Comparison of ENCODE assay signal across 25 cellular contexts in the genomic region with DNA sequence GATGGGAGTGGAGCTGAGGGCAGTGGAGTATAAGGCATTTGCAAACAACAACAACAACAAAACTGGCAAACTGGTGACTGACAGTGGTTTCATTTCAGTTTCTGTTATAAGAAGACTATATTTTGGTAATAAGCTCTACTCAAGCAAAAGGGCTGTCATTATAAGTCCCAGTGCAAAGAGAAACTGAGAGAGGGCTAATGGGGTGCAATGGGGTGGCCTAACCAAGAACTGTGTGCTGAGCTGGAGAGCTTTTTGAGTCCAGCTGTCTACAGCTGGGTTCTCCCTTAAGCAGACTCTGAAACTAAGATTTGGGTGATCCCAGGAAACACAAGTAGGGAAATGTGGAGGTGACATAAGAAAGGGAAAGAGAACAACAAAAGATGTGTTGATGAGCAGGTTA.
"Had no signal": no experiment of that assay in that cellular context is flagged by ENCODE, and none has a peak within 500 bp of the region (broad histone marks: within the 10 kb centered on the region; RNA-seq: fewer than 3 reads in every experiment).

No MANE protein-coding gene starts in this region.

- H3K9me3 Mint-ChIP-seq: T-cell; T-helper 1 cell treated with Interleukin-12 subunit alpha and Interleukin-12 subunit beta and Interleukin-4 antibody, amounts not matched to agents 30 μg/mL and 1 μg/mL, for 36 hours had no signal

- H3K27ac Mint-ChIP-seq: T-cell; T-helper 1 cell treated with Interleukin-12 subunit alpha and Interleukin-12 subunit beta and Interleukin-4 antibody, amounts not matched to agents 30 μg/mL and 1 μg/mL, for 36 hours had no signal

- H3K4me1 Mint-ChIP-seq: T-cell had no signal

- ATAC-seq: Panc1, PC-3, T-cell had no signal

- H3K9me2 ChIP-seq: SK-N-SH had no signal

- H3K4me2 ChIP-seq: SK-N-SH had no signal

- H3K27me3 Mint-ChIP-seq: T-cell had no signal

- H3K9ac ChIP-seq: SK-N-SH had no signal

- H3K9me3 ChIP-seq: SK-N-SH had no signal

- DNase-seq: Kasumi-1; KBM-7; MV-4-11; NCI-H1048; NCI-H1105; NCI-H1417; NCI-H1436 treated with DMSO at 0.1 percent for 48 hours; NCI-H1694; NCI-H187 treated with DMSO at 0.1 percent for 48 hours; NCI-H2029 treated with DMSO at 0.1 percent for 48 hours; NCI-H2171 treated with DMSO at 0.1 percent for 48 hours; NCI-H345; NCI-H446 treated with DMSO at 0.1 percent for 48 hours; NCI-H510A treated with DMSO at 0.1 percent for 48 hours; NCI-H526; NCI-H748 treated with DMSO at 0.1 percent for 48 hours; NK-92 treated with Interleukin-12 subunit alpha and Interleukin-12 subunit beta, amount 100 ng/mL, for 24 hours; PC-3; SHP77; SK-N-SH; SW 1271; T-cell had no signal

- H3K27ac ChIP-seq: RWPE1 had no signal

- H3K36me3 Mint-ChIP-seq: T-cell had no signal

- H3K4me3 Mint-ChIP-seq: T-cell; T-helper 1 cell treated with Interleukin-12 subunit alpha and Interleukin-12 subunit beta and Interleukin-4 antibody, amounts not matched to agents 30 μg/mL and 1 μg/mL, for 36 hours had no signal
